ENCODE assay signal across 6 cellular contexts in the genomic region with DNA sequence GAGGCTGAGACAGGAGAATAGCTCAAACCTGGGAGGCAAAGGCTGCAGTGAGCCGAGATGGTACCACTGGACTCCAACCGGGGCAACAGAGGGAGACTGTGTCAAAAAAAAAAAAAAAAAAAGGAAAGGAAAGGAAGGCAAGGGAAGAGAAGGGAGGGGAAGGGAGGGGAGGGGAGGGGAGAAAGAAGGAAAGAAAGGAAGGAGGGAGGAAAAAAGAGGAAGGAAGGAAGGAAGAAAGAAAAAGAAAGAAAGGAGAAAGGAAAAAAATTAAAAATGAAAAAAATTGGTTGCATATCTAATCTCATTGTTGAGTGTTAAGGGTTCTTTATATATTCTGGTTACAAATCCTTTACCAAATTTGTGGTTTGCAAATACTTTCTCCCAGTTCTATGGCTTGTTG. TPM values are rescaled to one million over a fixed set of nuclear protein-coding genes. Genes with fewer than 3 reads are reported as not detected.
"Had no signal": no experiment of that assay in that cellular context is flagged by ENCODE, and none has a peak within 500 bp of the region (broad histone marks: within the 10 kb centered on the region; RNA-seq: fewer than 3 reads in every experiment).

No MANE protein-coding gene starts in this region.

- FAIRE-seq: G401.6, GM12878, GM12892 had no signal

- ATAC-seq: GM12878 had no signal

- H3K4me3 ChIP-seq: GM12878 had no signal

- DNase-seq: GDM1, GF-D8 had no signal

RNA-seq across cellular contexts. Expression of a gene that starts 45.7 kb away (rescaled TPM):
- total RNA-seq: G401 had no signal
